ENCODE assay signal across 18 cellular contexts in genomic region chrX:82732861-82733260, GRCh38.
DNase-seq lines count a peak whose midpoint lies in the region; ATAC-seq and TF ChIP-seq lines count a peak whose summit lies in the region.
"Had no signal": no experiment of that assay in that cellular context is flagged by ENCODE, and none has a peak within 500 bp of the region (broad histone marks: within the 10 kb centered on the region; RNA-seq: fewer than 3 reads in every experiment).

No MANE protein-coding gene starts in this region.

- no peak overlapping the region for H3K27ac ChIP-seq in breast epithelium
- no peak overlapping the region for H3K27ac ChIP-seq in mammary epithelial cell (ENCODE audit: insufficient read depth, low read depth, low read length)
- H3K27ac ChIP-seq: 22Rv1, A549, C4-2B had no signal

- TF ChIP-seq CTCF in MCF 10A (IDR thresholded peaks at IDR 0.05; ENCODE audit: unreplicated experiment), result no peak
- TF ChIP-seq CTCF in breast epithelium (IDR thresholded peaks at IDR 0.05), result no peak
- no peak for TF ChIP-seq CTCF in mammary epithelial cell (conservative IDR thresholded peaks at IDR 0.05 in 1 of 2, IDR thresholded peaks at IDR 0.05 in 1 of 2; ENCODE audit: extremely low read depth in 1 of 2, insufficient read depth in 1 of 2, low read depth in 1 of 2, low read length in 2 of 2)
- no peak for TF ChIP-seq CTCF in epithelial cell of esophagus (IDR thresholded peaks at IDR 0.05; ENCODE audit: insufficient read depth, low read depth, low read length, missing control alignments)

- no peaks in the 10 kb centered on the region for H3K9me3 ChIP-seq in breast epithelium
- no peaks in the 10 kb centered on the region for H3K9me3 ChIP-seq in mammary epithelial cell (replicated peaks; ENCODE audit: insufficient read depth, low read length)
- H3K9me3 ChIP-seq: A549; BLaER1 treated with 17β-estradiol and CSF1 and Interleukin-3, amounts not matched to agents 10 nM and 100 nM; Caco-2 had no signal

- DNase-seq in MCF 10A (ENCODE audit: unreplicated experiment), result peak; percentile 18
- DNase-seq in breast epithelium (ENCODE audit: low spot score in 2 of 2), result no peak
- DNase-seq in mammary epithelial cell, result peak; percentile 9
- DNase-seq in epithelial cell of esophagus (ENCODE audit: low read depth), result peak; percentile 57
- no peak for DNase-seq in effector CD4-positive, alpha-beta T cell
- DNase-seq: AML-193; Caco-2; Calu3; CD4-positive, alpha-beta T cell; CD8-positive, alpha-beta T cell; DMS79 treated with DMSO at 0.1 percent for 48 hours; GF-D8 had no signal

- no peak for ATAC-seq in HG03439 (IDR thresholded peaks at IDR 0.05; ENCODE audit: unreplicated experiment)
- ATAC-seq: A549; CD8-positive, alpha-beta T cell had no signal

- H3K27ac Mint-ChIP-seq in MCF 10A (ENCODE audit: low read depth, unreplicated experiment), result no peak overlapping the region
- H3K27ac Mint-ChIP-seq: B cell; CD4-positive, alpha-beta T cell; CD8-positive, alpha-beta T cell had no signal

- 43% methylated on average over 1 of the region's 1 CpG for WGBS in mammary epithelial cell (ENCODE audit: low coverage, missing lambda C conversion rate)

- H3K4me1 ChIP-seq in breast epithelium (no peaks in the 10 kb centered on the region), mammary epithelial cell (ENCODE audit: insufficient read depth, low read length) (no peaks in the 10 kb centered on the region)
- H3K4me1 ChIP-seq: Caco-2 had no signal

- no peaks in the 10 kb centered on the region for H4K20me1 ChIP-seq in mammary epithelial cell (ENCODE audit: insufficient read depth, low read length)
- H4K20me1 ChIP-seq: BLaER1 treated with 17β-estradiol and CSF1 and Interleukin-3, amounts not matched to agents 10 nM and 100 nM had no signal

- no peaks in the 10 kb centered on the region for H3K36me3 ChIP-seq in breast epithelium
- no peaks in the 10 kb centered on the region for H3K36me3 ChIP-seq in mammary epithelial cell (ENCODE audit: insufficient read depth, low read length)
- H3K36me3 ChIP-seq: BLaER1 treated with 17β-estradiol and CSF1 and Interleukin-3, amounts not matched to agents 10 nM and 100 nM had no signal

- intact Hi-C loops in MCF 10A (cut with micrococcal nuclease) (no loop called here), breast epithelium (cut with DNase I; ENCODE audit: low total_unique reads) (no loop called here), mammary epithelial cell (cut with micrococcal nuclease) (no loop called here)

- peaks cover 5% of the 10 kb centered on the region for H3K4me1 Mint-ChIP-seq in MCF 10A (ENCODE audit: insufficient read depth, unreplicated experiment)
- H3K4me1 Mint-ChIP-seq: B cell had no signal

- BruUV-seq in MCF 10A (replicated peaks; lab: Mats Ljungman, UMichigan) (no TSS peak), mammary epithelial cell (replicated peaks; lab: Mats Ljungman, UMichigan) (no TSS peak)

- peaks cover 6% of the 10 kb centered on the region for H3K9me3 Mint-ChIP-seq in MCF 10A (ENCODE audit: unreplicated experiment)
- H3K9me3 Mint-ChIP-seq: CD4-positive, alpha-beta T cell; CD8-positive, alpha-beta T cell had no signal

- no peaks in the 10 kb centered on the region for H3K36me3 Mint-ChIP-seq in MCF 10A (ENCODE audit: insufficient read depth, unreplicated experiment)
- H3K36me3 Mint-ChIP-seq: CD8-positive, alpha-beta T cell had no signal

- no peaks in the 10 kb centered on the region for H3K79me2 ChIP-seq in mammary epithelial cell (ENCODE audit: insufficient read depth, low read length)

- CTCF ChIA-PET in MCF 10A (lab: Yijun Ruan, JAX) (no interaction called here), mammary epithelial cell (lab: Charles Lee; ENCODE audit: low non-redundant PET) (interaction anchor here (0.6 kb wide), 1 partner anchor 56 kb away, joined by 4 read pairs; no protein-coding TSS in a partner anchor)

- H3K4me3 ChIP-seq in breast epithelium (no peak overlapping the region), mammary epithelial cell (replicated peaks in 1 of 3; ENCODE audit: insufficient read depth in 1 of 3, low read depth in 2 of 3, low read length in 3 of 3) (no peak overlapping the region), epithelial cell of esophagus (ENCODE audit: low read length) (no peak overlapping the region)
- H3K4me3 ChIP-seq: A549; BLaER1 treated with 17β-estradiol and CSF1 and Interleukin-3, amounts not matched to agents 10 nM and 100 nM had no signal

- H2AFZ ChIP-seq in mammary epithelial cell (ENCODE audit: low read depth, low read length), result no peak overlapping the region

- no peak for TF ChIP-seq POLR2A in breast epithelium (IDR thresholded peaks at IDR 0.05)

- in situ Hi-C loops in mammary epithelial cell (cut with MboI; ENCODE audit: low sequenced_read_pairs in 2 of 2), result no loop called here

- no peak overlapping the region for H3K9ac ChIP-seq in mammary epithelial cell (ENCODE audit: insufficient read depth, low read length)
- H3K9ac ChIP-seq: BLaER1 treated with 17β-estradiol and CSF1 and Interleukin-3, amounts not matched to agents 10 nM and 100 nM had no signal

- H3K27me3 Mint-ChIP-seq in MCF 10A (ENCODE audit: insufficient read depth, unreplicated experiment), result no peaks in the 10 kb centered on the region
- H3K27me3 Mint-ChIP-seq: B cell; CD4-positive, alpha-beta T cell had no signal

- no peak overlapping the region for H3K4me3 Mint-ChIP-seq in MCF 10A (ENCODE audit: unreplicated experiment)
- H3K4me3 Mint-ChIP-seq: B cell; CD4-positive, alpha-beta T cell; CD8-positive, alpha-beta T cell had no signal

- POLR2A ChIA-PET in MCF 10A (lab: Yijun Ruan, JAX), result interaction anchor here (0.7 kb wide), 1 partner anchor 30 kb away, joined by 3 read pairs; no protein-coding TSS in a partner anchor

- H3K27me3 ChIP-seq in breast epithelium (no peaks in the 10 kb centered on the region), mammary epithelial cell (ENCODE audit: insufficient read depth, low read length) (peaks cover 2% of the 10 kb centered on the region)

- dilution Hi-C loops in mammary epithelial cell (cut with HindIII; ENCODE audit: low sequenced_read_pairs), result no loop called here

- no peak overlapping the region for H3K4me2 ChIP-seq in mammary epithelial cell (ENCODE audit: insufficient read depth, low read depth, low read length)
- H3K4me2 ChIP-seq: A549 had no signal

Comparison
In these comparisons a context has a peak if more than half of its experiments do, and no peak if none do; other contexts are left out.
1. DNase-seq: peak in MCF 10A (single experiment), mammary epithelial cell (single experiment) and epithelial cell of esophagus (single experiment); none in breast epithelium (0 of 2) and effector CD4-positive, alpha-beta T cell (single experiment).